In the genomic region with DNA sequence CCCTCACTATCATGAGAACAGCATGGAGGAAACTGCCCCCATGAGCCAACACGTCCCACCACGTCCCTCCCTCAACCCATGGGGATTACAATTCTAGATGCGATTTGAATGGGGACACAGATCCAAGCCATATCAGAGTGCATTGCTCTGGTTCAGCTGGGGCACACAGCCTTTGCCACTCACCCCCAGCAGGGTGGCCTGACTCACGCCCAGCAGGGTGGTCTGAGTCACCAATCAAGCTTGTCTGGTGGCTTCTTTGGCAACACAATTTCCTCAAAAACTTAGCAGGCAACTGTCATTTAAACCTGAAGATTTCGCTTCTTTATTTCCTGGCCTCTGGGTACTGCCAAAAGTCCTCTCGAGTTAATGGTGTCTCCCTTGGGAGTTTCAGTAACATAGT, we compare ENCODE assay signal across 21 cellular contexts. TPM values are rescaled to one million over a fixed set of nuclear protein-coding genes. Genes with fewer than 3 reads are reported as not detected.
A peak's percentile ranks its signal among the peaks of the same experiment; 100 is the strongest.
DNase-seq lines count a peak whose midpoint lies in the region; ATAC-seq and TF ChIP-seq lines count a peak whose summit lies in the region.
"Had no signal": no experiment of that assay in that cellular context is flagged by ENCODE, and none has a peak within 500 bp of the region (broad histone marks: within the 10 kb centered on the region; RNA-seq: fewer than 3 reads in every experiment).

No MANE protein-coding gene starts in this region.

- H3K4me3 ChIP-seq in AG10803 (ENCODE audit: low read length) (no peak overlapping the region), HUES48 (ENCODE audit: low read depth, low read length) (no peak overlapping the region)
- H3K4me3 ChIP-seq: BLaER1, gastroesophageal sphincter, vagina had no signal

- peaks cover 4 to 11% of the 10 kb centered on the region in 2 donors for H3K9me3 Mint-ChIP-seq in natural killer cell

- H3K36me3 ChIP-seq in HUES48 (ENCODE audit: control insufficient read depth, insufficient read depth, low read length) = no peaks in the 10 kb centered on the region
- H3K36me3 ChIP-seq: BLaER1, gastroesophageal sphincter, vagina had no signal

- no peaks in the 10 kb centered on the region for H3K4me1 Mint-ChIP-seq in natural killer cell
- H3K4me1 Mint-ChIP-seq: activated CD8-positive, alpha-beta memory T cell treated with anti-CD3 and anti-CD28 coated beads, Interleukin-2, amount 10 ng/mL, durations not matched to agents 7 days and 5 days; brain; stimulated activated naive B cell treated with anti-CD40 and anti-IgM and Interleukin-4, amounts not matched to agents 10 μg/mL and 1 μg/mL and 100 μg/mL, for 72 hours had no signal

- H3K9me3 ChIP-seq in HUES48 (ENCODE audit: control insufficient read depth, insufficient read depth, low read length) = no peaks in the 10 kb centered on the region
- H3K9me3 ChIP-seq: BLaER1, gastroesophageal sphincter, vagina had no signal

- no peak overlapping the region for H3K27ac Mint-ChIP-seq in natural killer cell
- H3K27ac Mint-ChIP-seq: activated CD8-positive, alpha-beta memory T cell treated with anti-CD3 and anti-CD28 coated beads, Interleukin-2, amount 10 ng/mL, durations not matched to agents 7 days and 5 days; brain; stimulated activated naive B cell treated with anti-CD40 and anti-IgM and Interleukin-4, amounts not matched to agents 10 μg/mL and 1 μg/mL and 100 μg/mL, for 72 hours had no signal

- H3K4me1 ChIP-seq in HUES48 (ENCODE audit: control insufficient read depth, insufficient read depth, low read length) = peaks cover 3% of the 10 kb centered on the region; the same call in 1 of the 2 replicates
- H3K4me1 ChIP-seq: BLaER1, gastroesophageal sphincter, vagina had no signal

- no peaks in the 10 kb centered on the region for H3K27me3 Mint-ChIP-seq in natural killer cell (ENCODE audit: low read depth in 2 of 2)
- H3K27me3 Mint-ChIP-seq: activated CD8-positive, alpha-beta memory T cell treated with anti-CD3 and anti-CD28 coated beads, Interleukin-2, amount 10 ng/mL, durations not matched to agents 7 days and 5 days; stimulated activated naive B cell treated with anti-CD40 and anti-IgM and Interleukin-4, amounts not matched to agents 10 μg/mL and 1 μg/mL and 100 μg/mL, for 72 hours had no signal

- no peaks in the 10 kb centered on the region for H3K27me3 ChIP-seq in HUES48 (ENCODE audit: control insufficient read depth, insufficient read depth, low read length)
- H3K27me3 ChIP-seq: BLaER1, vagina had no signal

- intact Hi-C loops in natural killer cell (cut with micrococcal nuclease) = no loop called here

- ATAC-seq in left lobe of liver (no peak), natural killer cell (no peak), GM21423 (IDR thresholded peaks at IDR 0.05; ENCODE audit: unreplicated experiment) (no peak)
- ATAC-seq: activated CD8-positive, alpha-beta memory T cell treated with anti-CD3 and anti-CD28 coated beads, Interleukin-2, amount 10 ng/mL, durations not matched to agents 7 days and 5 days; gastroesophageal sphincter; HepG2; right cardiac atrium; stimulated activated naive B cell treated with anti-CD40 and anti-IgM and Interleukin-4, amounts not matched to agents 10 μg/mL and 1 μg/mL and 100 μg/mL, for 72 hours had no signal

- H3K36me3 Mint-ChIP-seq in natural killer cell = no peaks in the 10 kb centered on the region
- H3K36me3 Mint-ChIP-seq: activated CD8-positive, alpha-beta memory T cell treated with anti-CD3 and anti-CD28 coated beads, Interleukin-2, amount 10 ng/mL, durations not matched to agents 7 days and 5 days; brain; stimulated activated naive B cell treated with anti-CD40 and anti-IgM and Interleukin-4, amounts not matched to agents 10 μg/mL and 1 μg/mL and 100 μg/mL, for 72 hours had no signal

- TF ChIP-seq CTCF in AG10803 (conservative IDR thresholded peaks at IDR 0.05; ENCODE audit: low read length) (no peak), natural killer cell (IDR thresholded peaks at IDR 0.05) (no peak)

- DNase-seq in AG10803 (ENCODE audit: low read depth) = peak; percentile 18
- peak; percentile 52 to 78 for DNase-seq in SW 1271 (lab: John Stamatoyannopoulos, UW)
- peak; percentile 76 for DNase-seq in kidney tubule cell (ENCODE audit: low spot score)
- DNase-seq in left lobe of liver (ENCODE audit: low spot score) = no peak
- no peak for DNase-seq in natural killer cell
- no peak for DNase-seq in putamen (ENCODE audit: low spot score)
- DNase-seq: activated CD8-positive, alpha-beta memory T cell treated with anti-CD3 and anti-CD28 coated beads, Interleukin-2, amount 10 ng/mL, durations not matched to agents 7 days and 5 days; effector CD4-positive, alpha-beta T cell; kidney; NCI-H1436 treated with DMSO at 0.1 percent for 48 hours; NCI-H524 treated with DMSO at 0.1 percent for 48 hours; right cardiac atrium; stimulated activated CD4-positive, alpha-beta T cell treated with anti-CD3 and anti-CD28 coated beads, Interleukin-4, amount 100 ng/mL, for 4 hours; stimulated activated naive B cell treated with anti-CD40 and anti-IgM and Interleukin-4, amounts not matched to agents 10 μg/mL and 1 μg/mL and 100 μg/mL, for 72 hours had no signal

- no peak overlapping the region for H3K9ac ChIP-seq in HUES48 (ENCODE audit: low read depth, low read length)
- H3K9ac ChIP-seq: BLaER1 had no signal

- peak overlapping the region; percentile 65 for H3K27ac ChIP-seq in HUES48 (ENCODE audit: low read depth, low read length)
- H3K27ac ChIP-seq: BLaER1, gastroesophageal sphincter, vagina had no signal

- H3K4me3 Mint-ChIP-seq in natural killer cell = no peak overlapping the region
- H3K4me3 Mint-ChIP-seq: activated CD8-positive, alpha-beta memory T cell treated with anti-CD3 and anti-CD28 coated beads, Interleukin-2, amount 10 ng/mL, durations not matched to agents 7 days and 5 days; brain; stimulated activated naive B cell treated with anti-CD40 and anti-IgM and Interleukin-4, amounts not matched to agents 10 μg/mL and 1 μg/mL and 100 μg/mL, for 72 hours had no signal

RNA-seq across cellular contexts. Expression of gene SEMA5A, which starts 16.2 kb away (rescaled TPM):
- total RNA-seq in left lobe of liver = 5.7 TPM
- total RNA-seq in natural killer cell = under 1 TPM in 1 of 3 donors, not detected in 2; 0.15 TPM
- total RNA-seq: HepG2 had no signal

Comparison
In these comparisons a context has a peak if more than half of its experiments do, and no peak if none do; other contexts are left out.
1. DNase-seq: peak in AG10803 (single experiment), SW 1271 (2 of 2) and kidney tubule cell (single experiment); none in left lobe of liver (single experiment), natural killer cell (single experiment) and putamen (single experiment).